ENCODE assay signal across 8 cellular contexts in the genomic region with DNA sequence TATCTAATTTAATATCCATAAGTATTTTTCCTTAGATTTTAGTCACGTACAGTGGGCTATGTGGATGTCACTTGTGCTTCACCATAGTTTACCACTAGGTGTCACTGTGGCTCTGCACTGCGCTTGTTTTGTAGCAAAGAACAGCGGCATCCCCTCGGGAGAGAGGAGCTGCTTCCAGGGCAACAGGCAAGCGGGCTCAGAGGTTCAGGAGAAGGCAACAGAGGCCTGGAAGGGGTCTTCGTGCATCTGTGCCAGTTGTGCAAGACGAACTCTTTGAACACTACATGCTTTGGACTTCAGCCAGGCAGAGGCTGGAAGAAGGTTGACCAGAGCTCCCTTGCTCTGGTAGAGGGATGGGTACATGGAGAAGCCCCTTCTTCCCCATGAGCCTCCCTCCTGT. TPM values are rescaled to one million over a fixed set of nuclear protein-coding genes. Genes with fewer than 3 reads are reported as not detected.
DNase-seq lines count a peak whose midpoint lies in the region; ATAC-seq and TF ChIP-seq lines count a peak whose summit lies in the region.

No MANE protein-coding gene starts in this region.

- intact Hi-C loops in activated CD4-positive, alpha-beta memory T cell treated with anti-CD3 and anti-CD28 coated beads for 36 hours (cut with micrococcal nuclease) = loop anchor here (1.0 to 10.0 kb wide), 5 partner anchors 54 to 412 kb away; partner anchors contain the start of genes CCDC47 and DDX42

- H3K27ac Mint-ChIP-seq in activated CD4-positive, alpha-beta memory T cell treated with anti-CD3 and anti-CD28 coated beads for 36 hours = no peak overlapping the region
- H3K27ac Mint-ChIP-seq in mesothelial cell of epicardium = no peak overlapping the region

- peak; percentile 89 for TF ChIP-seq CTCF in mesothelial cell of epicardium (IDR thresholded peaks at IDR 0.05; ENCODE audit: unreplicated experiment)

- no peaks in the 10 kb centered on the region for H3K27me3 Mint-ChIP-seq in activated CD4-positive, alpha-beta memory T cell treated with anti-CD3 and anti-CD28 coated beads for 36 hours
- no peaks in the 10 kb centered on the region for H3K27me3 Mint-ChIP-seq in mesothelial cell of epicardium (ENCODE audit: low read depth)

- CTCF ChIA-PET in activated CD4-positive, alpha-beta memory T cell treated with anti-CD3 and anti-CD28 coated beads for 36 hours (lab: Charles Lee) = interaction anchor here (0.6 to 9.7 kb wide), 60 partner anchors 9 to 461 kb away, joined by 3 to 243 read pairs (median 4); partner anchors contain the start of genes ACE, CYB561, DCAF7 and MAP3K3

- no peak overlapping the region for H3K4me3 Mint-ChIP-seq in activated CD4-positive, alpha-beta memory T cell treated with anti-CD3 and anti-CD28 coated beads for 36 hours
- no peak overlapping the region for H3K4me3 Mint-ChIP-seq in mesothelial cell of epicardium

- peaks cover 33% of the 10 kb centered on the region for H3K4me1 Mint-ChIP-seq in activated CD4-positive, alpha-beta memory T cell treated with anti-CD3 and anti-CD28 coated beads for 36 hours (ENCODE audit: low read depth)
- no peaks in the 10 kb centered on the region for H3K4me1 Mint-ChIP-seq in mesothelial cell of epicardium

- ATAC-seq in GM21381 (IDR thresholded peaks at IDR 0.05; ENCODE audit: unreplicated experiment) = no peak

- DNase-seq in EL = peak; percentile 81
- peak; percentile 68 for DNase-seq in HK-2 (ENCODE audit: unreplicated experiment)
- DNase-seq in NCI-H82 treated with DMSO at 0.1 percent for 48 hours (lab: John Stamatoyannopoulos, UW; ENCODE audit: unreplicated experiment) = peak; percentile 56
- DNase-seq in activated CD4-positive, alpha-beta memory T cell treated with anti-CD3 and anti-CD28 coated beads for 36 hours = peak; percentile 79
- DNase-seq in effector CD8-positive, alpha-beta T cell (lab: John Stamatoyannopoulos, UW) = peak; percentile 55
- DNase-seq in mesothelial cell of epicardium (ENCODE audit: low spot score in 2 of 2, unreplicated experiment in 2 of 2) = peak in 1 of 2 experiments; percentile 80
- DNase-seq in stimulated activated CD8-positive, alpha-beta memory T cell treated with anti-CD3 and anti-CD28 coated beads, Interleukin-4, amount 100 ng/mL, for 24 hours (ENCODE audit: low read depth) = peak; percentile 31

- no peaks in the 10 kb centered on the region for H3K9me3 Mint-ChIP-seq in activated CD4-positive, alpha-beta memory T cell treated with anti-CD3 and anti-CD28 coated beads for 36 hours
- H3K9me3 Mint-ChIP-seq in mesothelial cell of epicardium = no peaks in the 10 kb centered on the region

- H3K36me3 Mint-ChIP-seq in activated CD4-positive, alpha-beta memory T cell treated with anti-CD3 and anti-CD28 coated beads for 36 hours = no peaks in the 10 kb centered on the region
- peaks cover 10% of the 10 kb centered on the region for H3K36me3 Mint-ChIP-seq in mesothelial cell of epicardium

- POLR2A ChIA-PET in activated CD4-positive, alpha-beta memory T cell treated with anti-CD3 and anti-CD28 coated beads for 36 hours (lab: Charles Lee) = interaction anchor here (0.5 to 1.7 kb wide), 6 partner anchors 51 to 348 kb away, joined by 3 to 5 read pairs (median 4); partner anchors contain the start of genes ACE, CCDC47, DDX42 and MAP3K3

RNA-seq across cellular contexts. Expression of gene CYB561, which starts 20.6 kb away (rescaled TPM):
- 1 to 10 TPM; 9.4 to 9.7 TPM for total RNA-seq in activated CD4-positive, alpha-beta memory T cell treated with anti-CD3 and anti-CD28 coated beads for 36 hours
- 20.4 to 21.5 TPM (median 20.5 TPM) in 3 replicates for total RNA-seq in mesothelial cell of epicardium

RNA-seq across cellular contexts. Expression of gene ACE, which starts 51.4 kb away (rescaled TPM):
- total RNA-seq in activated CD4-positive, alpha-beta memory T cell treated with anti-CD3 and anti-CD28 coated beads for 36 hours = 1 to 10 TPM; 2.2 to 2.6 TPM
- total RNA-seq in mesothelial cell of epicardium = 2.4 to 2.9 TPM (median 2.6 TPM) in 3 replicates
